In the genomic region with DNA sequence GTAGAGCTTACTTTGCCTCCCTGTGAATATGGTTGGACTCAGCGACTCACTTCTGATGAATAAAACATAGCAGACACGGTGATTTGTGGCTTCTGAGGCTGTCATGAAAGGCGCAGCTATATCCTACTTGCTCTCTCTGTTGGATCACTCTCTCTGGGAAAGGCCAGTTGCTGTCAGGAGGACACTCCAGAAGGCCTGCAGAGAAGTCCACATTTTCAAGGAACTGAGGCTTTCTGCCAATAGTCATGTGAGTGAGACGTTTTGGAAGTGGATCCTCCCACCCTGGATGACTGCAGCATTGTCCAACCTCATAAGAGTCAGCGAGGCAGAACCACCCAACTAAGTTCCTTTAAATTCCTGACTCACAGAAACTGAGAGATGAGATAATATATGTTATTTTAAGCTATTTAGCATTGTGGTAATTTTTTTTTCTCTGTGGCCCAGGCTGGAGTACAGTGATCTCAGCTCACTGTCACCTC, we compare ENCODE assay signal across 9 cellular contexts.
DNase-seq lines count a peak whose midpoint lies in the region; ATAC-seq and TF ChIP-seq lines count a peak whose summit lies in the region.
"Had no signal": no experiment of that assay in that cellular context is flagged by ENCODE, and none has a peak within 500 bp of the region (broad histone marks: within the 10 kb centered on the region; RNA-seq: fewer than 3 reads in every experiment).

No MANE protein-coding gene starts in this region.

- peaks cover 0 to 2% (median 0%) of the 10 kb centered on the region in 7 donors for H3K9me3 Mint-ChIP-seq in CD14-positive monocyte

- H3K27me3 Mint-ChIP-seq in CD14-positive monocyte (ENCODE audit: low read depth in 3 of 3) = no peaks in the 10 kb centered on the region

- no peaks in the 10 kb centered on the region for H3K36me3 Mint-ChIP-seq in CD14-positive monocyte

- peak; percentile 94 for ATAC-seq in stimulated activated naive CD8-positive, alpha-beta T cell treated with anti-CD3 and anti-CD28 coated beads, Interleukin-15, Interleukin-2, amounts not matched to agents 100 U/mL and 50 U/mL, for 24 hours

- peak overlapping the region in 1 of 2 donors; percentile 12 for H3K4me3 Mint-ChIP-seq in CD14-positive monocyte

- peak; percentile 62 for DNase-seq in activated CD8-positive, alpha-beta memory T cell treated with anti-CD3 and anti-CD28 coated beads, Interleukin-2, amount 50 U/mL, for 48 hours
- no peak for DNase-seq in activated CD8-positive, alpha-beta memory T cell treated with anti-CD3 and anti-CD28 coated beads for 24 hours
- DNase-seq in M059J (ENCODE audit: low read depth) (peak; percentile 47), fibroblast of the aortic adventitia (ENCODE audit: low read depth) (peak; percentile 99), head of caudate nucleus (no peak), CD14-positive monocyte (ENCODE audit: low spot score) (no peak)
- DNase-seq in stimulated activated naive CD8-positive, alpha-beta T cell treated with anti-CD3 and anti-CD28 coated beads, Interleukin-15, Interleukin-2, amounts not matched to agents 100 U/mL and 50 U/mL, for 24 hours = peak; percentile 11
- no peak for DNase-seq in activated effector memory CD4-positive, alpha-beta T cell treated with anti-CD3 and anti-CD28 coated beads, Interleukin-2, amount 50 U/mL, for 16 hours
- DNase-seq: Calu3 had no signal

- peaks cover 3% of the 10 kb centered on the region for H3K4me1 Mint-ChIP-seq in CD14-positive monocyte

- intact Hi-C loops in head of caudate nucleus (cut with DNase I) = no loop called here
- intact Hi-C loops in CD14-positive monocyte (cut with micrococcal nuclease) = no loop called here

- no peak for TF ChIP-seq CTCF in fibroblast of the aortic adventitia (IDR thresholded peaks at IDR 0.05; ENCODE audit: insufficient read depth, low read length)
- no peak for TF ChIP-seq CTCF in CD14-positive monocyte (IDR thresholded peaks at IDR 0.05)

- H3K4me3 ChIP-seq in fibroblast of the aortic adventitia (ENCODE audit: low read depth, low read length) = peak overlapping the region; percentile 64

- H3K27ac Mint-ChIP-seq in CD14-positive monocyte = no peak overlapping the region

Comparison
In these comparisons a context has a peak if more than half of its experiments do, and no peak if none do; other contexts are left out.
1. DNase-seq: peak in activated CD8-positive, alpha-beta memory T cell treated with anti-CD3 and anti-CD28 coated beads, Interleukin-2, amount 50 U/mL, for 48 hours (single experiment), M059J (single experiment), fibroblast of the aortic adventitia (single experiment) and stimulated activated naive CD8-positive, alpha-beta T cell treated with anti-CD3 and anti-CD28 coated beads, Interleukin-15, Interleukin-2, amounts not matched to agents 100 U/mL and 50 U/mL, for 24 hours (single experiment); none in activated CD8-positive, alpha-beta memory T cell treated with anti-CD3 and anti-CD28 coated beads for 24 hours (single experiment), activated effector memory CD4-positive, alpha-beta T cell treated with anti-CD3 and anti-CD28 coated beads, Interleukin-2, amount 50 U/mL, for 16 hours (single experiment), head of caudate nucleus (0 of 42) and CD14-positive monocyte (single experiment).